1 cellular context compared by ENCODE assay signal in the genomic region with DNA sequence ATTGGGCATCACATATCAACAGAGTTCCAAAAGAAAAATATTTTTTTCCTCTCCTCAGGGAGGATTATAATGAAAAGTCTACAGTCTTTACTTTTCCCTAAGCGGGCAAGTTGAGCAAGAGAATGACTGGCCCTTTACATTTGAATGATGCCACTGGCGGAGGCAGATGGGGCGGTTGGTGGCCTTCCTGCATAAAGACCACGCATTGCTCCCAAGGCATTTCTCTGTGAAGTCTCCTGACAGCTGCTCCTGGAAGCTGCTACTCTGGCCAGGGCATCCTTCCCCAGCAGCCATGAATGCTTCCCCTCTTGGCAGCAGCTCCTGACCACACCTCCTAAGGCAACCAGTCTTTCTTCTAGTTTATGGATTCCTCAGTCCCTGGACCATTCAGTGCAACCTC.
TF ChIP-seq lines count a peak whose summit lies in the region.

No MANE protein-coding gene starts in this region.

TF ChIP-seq in H1, 55 proteins besides CTCF, POLR2A, EP300 and RAD21 (continued from another document):
- TF ChIP-seq, protein P1, sequence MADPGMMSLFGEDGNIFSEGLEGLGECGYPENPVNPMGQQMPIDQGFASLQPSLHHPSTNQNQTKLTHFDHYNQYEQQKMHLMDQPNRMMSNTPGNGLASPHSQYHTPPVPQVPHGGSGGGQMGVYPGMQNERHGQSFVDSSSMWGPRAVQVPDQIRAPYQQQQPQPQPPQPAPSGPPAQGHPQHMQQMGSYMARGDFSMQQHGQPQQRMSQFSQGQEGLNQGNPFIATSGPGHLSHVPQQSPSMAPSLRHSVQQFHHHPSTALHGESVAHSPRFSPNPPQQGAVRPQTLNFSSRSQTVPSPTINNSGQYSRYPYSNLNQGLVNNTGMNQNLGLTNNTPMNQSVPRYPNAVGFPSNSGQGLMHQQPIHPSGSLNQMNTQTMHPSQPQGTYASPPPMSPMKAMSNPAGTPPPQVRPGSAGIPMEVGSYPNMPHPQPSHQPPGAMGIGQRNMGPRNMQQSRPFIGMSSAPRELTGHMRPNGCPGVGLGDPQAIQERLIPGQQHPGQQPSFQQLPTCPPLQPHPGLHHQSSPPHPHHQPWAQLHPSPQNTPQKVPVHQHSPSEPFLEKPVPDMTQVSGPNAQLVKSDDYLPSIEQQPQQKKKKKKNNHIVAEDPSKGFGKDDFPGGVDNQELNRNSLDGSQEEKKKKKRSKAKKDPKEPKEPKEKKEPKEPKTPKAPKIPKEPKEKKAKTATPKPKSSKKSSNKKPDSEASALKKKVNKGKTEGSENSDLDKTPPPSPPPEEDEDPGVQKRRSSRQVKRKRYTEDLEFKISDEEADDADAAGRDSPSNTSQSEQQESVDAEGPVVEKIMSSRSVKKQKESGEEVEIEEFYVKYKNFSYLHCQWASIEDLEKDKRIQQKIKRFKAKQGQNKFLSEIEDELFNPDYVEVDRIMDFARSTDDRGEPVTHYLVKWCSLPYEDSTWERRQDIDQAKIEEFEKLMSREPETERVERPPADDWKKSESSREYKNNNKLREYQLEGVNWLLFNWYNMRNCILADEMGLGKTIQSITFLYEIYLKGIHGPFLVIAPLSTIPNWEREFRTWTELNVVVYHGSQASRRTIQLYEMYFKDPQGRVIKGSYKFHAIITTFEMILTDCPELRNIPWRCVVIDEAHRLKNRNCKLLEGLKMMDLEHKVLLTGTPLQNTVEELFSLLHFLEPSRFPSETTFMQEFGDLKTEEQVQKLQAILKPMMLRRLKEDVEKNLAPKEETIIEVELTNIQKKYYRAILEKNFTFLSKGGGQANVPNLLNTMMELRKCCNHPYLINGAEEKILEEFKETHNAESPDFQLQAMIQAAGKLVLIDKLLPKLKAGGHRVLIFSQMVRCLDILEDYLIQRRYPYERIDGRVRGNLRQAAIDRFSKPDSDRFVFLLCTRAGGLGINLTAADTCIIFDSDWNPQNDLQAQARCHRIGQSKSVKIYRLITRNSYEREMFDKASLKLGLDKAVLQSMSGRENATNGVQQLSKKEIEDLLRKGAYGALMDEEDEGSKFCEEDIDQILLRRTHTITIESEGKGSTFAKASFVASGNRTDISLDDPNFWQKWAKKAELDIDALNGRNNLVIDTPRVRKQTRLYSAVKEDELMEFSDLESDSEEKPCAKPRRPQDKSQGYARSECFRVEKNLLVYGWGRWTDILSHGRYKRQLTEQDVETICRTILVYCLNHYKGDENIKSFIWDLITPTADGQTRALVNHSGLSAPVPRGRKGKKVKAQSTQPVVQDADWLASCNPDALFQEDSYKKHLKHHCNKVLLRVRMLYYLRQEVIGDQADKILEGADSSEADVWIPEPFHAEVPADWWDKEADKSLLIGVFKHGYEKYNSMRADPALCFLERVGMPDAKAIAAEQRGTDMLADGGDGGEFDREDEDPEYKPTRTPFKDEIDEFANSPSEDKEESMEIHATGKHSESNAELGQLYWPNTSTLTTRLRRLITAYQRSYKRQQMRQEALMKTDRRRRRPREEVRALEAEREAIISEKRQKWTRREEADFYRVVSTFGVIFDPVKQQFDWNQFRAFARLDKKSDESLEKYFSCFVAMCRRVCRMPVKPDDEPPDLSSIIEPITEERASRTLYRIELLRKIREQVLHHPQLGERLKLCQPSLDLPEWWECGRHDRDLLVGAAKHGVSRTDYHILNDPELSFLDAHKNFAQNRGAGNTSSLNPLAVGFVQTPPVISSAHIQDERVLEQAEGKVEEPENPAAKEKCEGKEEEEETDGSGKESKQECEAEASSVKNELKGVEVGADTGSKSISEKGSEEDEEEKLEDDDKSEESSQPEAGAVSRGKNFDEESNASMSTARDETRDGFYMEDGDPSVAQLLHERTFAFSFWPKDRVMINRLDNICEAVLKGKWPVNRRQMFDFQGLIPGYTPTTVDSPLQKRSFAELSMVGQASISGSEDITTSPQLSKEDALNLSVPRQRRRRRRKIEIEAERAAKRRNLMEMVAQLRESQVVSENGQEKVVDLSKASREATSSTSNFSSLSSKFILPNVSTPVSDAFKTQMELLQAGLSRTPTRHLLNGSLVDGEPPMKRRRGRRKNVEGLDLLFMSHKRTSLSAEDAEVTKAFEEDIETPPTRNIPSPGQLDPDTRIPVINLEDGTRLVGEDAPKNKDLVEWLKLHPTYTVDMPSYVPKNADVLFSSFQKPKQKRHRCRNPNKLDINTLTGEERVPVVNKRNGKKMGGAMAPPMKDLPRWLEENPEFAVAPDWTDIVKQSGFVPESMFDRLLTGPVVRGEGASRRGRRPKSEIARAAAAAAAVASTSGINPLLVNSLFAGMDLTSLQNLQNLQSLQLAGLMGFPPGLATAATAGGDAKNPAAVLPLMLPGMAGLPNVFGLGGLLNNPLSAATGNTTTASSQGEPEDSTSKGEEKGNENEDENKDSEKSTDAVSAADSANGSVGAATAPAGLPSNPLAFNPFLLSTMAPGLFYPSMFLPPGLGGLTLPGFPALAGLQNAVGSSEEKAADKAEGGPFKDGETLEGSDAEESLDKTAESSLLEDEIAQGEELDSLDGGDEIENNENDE (IDR thresholded peaks at IDR 0.05; ENCODE audit: insufficient replicate concordance, low read length): peak; percentile 44
- TF ChIP-seq TCF12 (IDR thresholded peaks at IDR 0.05; ENCODE audit: low read depth, low read length): peak; percentile 88
- no peak for TF ChIP-seq GABPA (IDR thresholded peaks at IDR 0.05; ENCODE audit: borderline replicate concordance, insufficient read depth, low read length)
- TF ChIP-seq BCL11A (IDR thresholded peaks at IDR 0.05; ENCODE audit: low read depth in 2 of 2, low read length in 2 of 2): no peak
- no peak for TF ChIP-seq RNF2 (IDR thresholded peaks at IDR 0.05; ENCODE audit: borderline replicate concordance, low read depth, low read length, missing control alignments, poor library complexity, severe bottlenecking)
- TF ChIP-seq CHD1 (IDR thresholded peaks at IDR 0.05; ENCODE audit: low read depth, low read length): no peak
- no peak for TF ChIP-seq HDAC2 (IDR thresholded peaks at IDR 0.05; ENCODE audit: borderline replicate concordance in 1 of 2, low read depth in 2 of 2, low read length in 2 of 2)
- TF ChIP-seq, protein P2, sequence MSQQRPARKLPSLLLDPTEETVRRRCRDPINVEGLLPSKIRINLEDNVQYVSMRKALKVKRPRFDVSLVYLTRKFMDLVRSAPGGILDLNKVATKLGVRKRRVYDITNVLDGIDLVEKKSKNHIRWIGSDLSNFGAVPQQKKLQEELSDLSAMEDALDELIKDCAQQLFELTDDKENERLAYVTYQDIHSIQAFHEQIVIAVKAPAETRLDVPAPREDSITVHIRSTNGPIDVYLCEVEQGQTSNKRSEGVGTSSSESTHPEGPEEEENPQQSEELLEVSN (IDR thresholded peaks at IDR 0.05): no peak
- TF ChIP-seq YY1 (IDR thresholded peaks at IDR 0.05; ENCODE audit: low read depth, low read length): peak; percentile 84
- TF ChIP-seq TAF7 (optimal IDR thresholded peaks at IDR 0.05; ENCODE audit: borderline replicate concordance, low read depth, low read length): no peak
- 0 out of 2 replicates have a peak, but pooled peaks have one; percentile 17 for TF ChIP-seq TEAD4 (IDR thresholded peaks at IDR 0.05; ENCODE audit: low read depth, low read length)
- TF ChIP-seq SP1 (IDR thresholded peaks at IDR 0.05; ENCODE audit: low read depth, low read length): no peak
- no peak for TF ChIP-seq RFX5 (IDR thresholded peaks at IDR 0.05; ENCODE audit: borderline replicate concordance, low read depth, low read length)
- TF ChIP-seq SUZ12 (IDR thresholded peaks at IDR 0.05; ENCODE audit: low read length): no peak
- TF ChIP-seq SAP30 (IDR thresholded peaks at IDR 0.05; ENCODE audit: insufficient read depth, insufficient replicate concordance, low read length): no peak
- TF ChIP-seq SIX5 (IDR thresholded peaks at IDR 0.05; ENCODE audit: low read depth, low read length): no peak
- no peak for TF ChIP-seq SRF (IDR thresholded peaks at IDR 0.05; ENCODE audit: low read depth, low read length)
- no peak for TF ChIP-seq BRCA1 (IDR thresholded peaks at IDR 0.05; ENCODE audit: low read depth, low read length)
- peak; percentile 84 for TF ChIP-seq CEBPB (IDR thresholded peaks at IDR 0.05; ENCODE audit: low read depth, low read length)
- no peak for TF ChIP-seq ZNF274 (IDR thresholded peaks at IDR 0.05; ENCODE audit: borderline replicate concordance, extremely low read depth, low read length)
- peak in 1 of 2 experiments; percentile 34; a peak in 1 of 4 replicates for TF ChIP-seq SIN3A (conservative IDR thresholded peaks at IDR 0.05 in 1 of 2, IDR thresholded peaks at IDR 0.05 in 1 of 2; ENCODE audit: low read depth in 1 of 2, low read length in 2 of 2)
- no peak for TF ChIP-seq TBP (IDR thresholded peaks at IDR 0.05; ENCODE audit: low read depth, low read length)
- peak; percentile 61 for TF ChIP-seq NANOG (IDR thresholded peaks at IDR 0.05; ENCODE audit: insufficient read depth, low read depth, low read length, poor library complexity, severe bottlenecking)
- no peak for TF ChIP-seq JUND (IDR thresholded peaks at IDR 0.05; ENCODE audit: low read length)
- TF ChIP-seq BACH1 (IDR thresholded peaks at IDR 0.05; ENCODE audit: low read length): no peak
- TF ChIP-seq EGR1 (IDR thresholded peaks at IDR 0.05; ENCODE audit: borderline replicate concordance, low read depth, low read length): peak; percentile 6; the same call in 1 of the 2 replicates
- no peak for TF ChIP-seq CHD2 (IDR thresholded peaks at IDR 0.05; ENCODE audit: low read length)
- TF ChIP-seq, protein P3, sequence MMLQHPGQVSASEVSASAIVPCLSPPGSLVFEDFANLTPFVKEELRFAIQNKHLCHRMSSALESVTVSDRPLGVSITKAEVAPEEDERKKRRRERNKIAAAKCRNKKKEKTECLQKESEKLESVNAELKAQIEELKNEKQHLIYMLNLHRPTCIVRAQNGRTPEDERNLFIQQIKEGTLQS (IDR thresholded peaks at IDR 0.05; ENCODE audit: insufficient read depth, low read depth, low read length): no peak
- no peak for TF ChIP-seq KDM4A (IDR thresholded peaks at IDR 0.05; ENCODE audit: low read depth, low read length, severe bottlenecking)
- no peak for TF ChIP-seq SP2 (IDR thresholded peaks at IDR 0.05; ENCODE audit: low read length)
